28 cellular contexts compared by ENCODE assay signal in genomic region chr1:205547932-205548827, GRCh38. TPM values are rescaled to one million over a fixed set of nuclear protein-coding genes. Genes with fewer than 3 reads are reported as not detected.
A peak's percentile ranks its signal among the peaks of the same experiment; 100 is the strongest.
DNase-seq lines count a peak whose midpoint lies in the region; ATAC-seq and TF ChIP-seq lines count a peak whose summit lies in the region.
"Had no signal": no experiment of that assay in that cellular context is flagged by ENCODE, and none has a peak within 500 bp of the region (broad histone marks: within the 10 kb centered on the region; RNA-seq: fewer than 3 reads in every experiment).

No MANE protein-coding gene starts in this region.

- H3F3A ChIP-seq in neural progenitor cell (ENCODE audit: low read depth), result peaks cover 20% of the 10 kb centered on the region

- H4K20me1 ChIP-seq in neural progenitor cell (ENCODE audit: low read depth), result no peaks in the 10 kb centered on the region

- no peaks in the 10 kb centered on the region for H3K9me3 ChIP-seq in right atrium auricular region
- H3K9me3 ChIP-seq in left ventricle myocardium inferior (replicated peaks), result no peaks in the 10 kb centered on the region
- H3K9me3 ChIP-seq in neural progenitor cell (ENCODE audit: low read depth), result no peaks in the 10 kb centered on the region
- H3K9me3 ChIP-seq in upper lobe of left lung, result no peaks in the 10 kb centered on the region
- H3K9me3 ChIP-seq: A549, BE2C, Caco-2, esophagus muscularis mucosa, gastrocnemius medialis had no signal

- H3K9me3 Mint-ChIP-seq in WTC11, result no peaks in the 10 kb centered on the region
- no peaks in the 10 kb centered on the region for H3K9me3 Mint-ChIP-seq in neural progenitor cell
- H3K9me3 Mint-ChIP-seq: activated naive CD4-positive, alpha-beta T cell treated with anti-CD3 and anti-CD28 coated beads, Interleukin-2, amount 50 U/mL, for 72 hours; effector memory CD8-positive, alpha-beta T cell; stimulated activated naive CD8-positive, alpha-beta T cell treated with anti-CD3 and anti-CD28 coated beads, Interleukin-15, amount 100 ng/mL, for 72 hours had no signal

- H3K4me3 Mint-ChIP-seq in WTC11 (no peak overlapping the region), neural progenitor cell (no peak overlapping the region)
- H3K4me3 Mint-ChIP-seq: activated CD8-positive, alpha-beta T cell treated with anti-CD3 and anti-CD28 coated beads, Interleukin-2, amount 10 ng/mL, durations not matched to agents 7 days and 5 days; effector memory CD8-positive, alpha-beta T cell; naive B cell; stimulated activated naive CD8-positive, alpha-beta T cell treated with anti-CD3 and anti-CD28 coated beads, Interleukin-15, amount 100 ng/mL, for 72 hours had no signal

- WGBS in upper lobe of left lung, 2 donors, result 82% methylated on average over 15 of the region's 15 CpGs

- H3K27ac ChIP-seq in right atrium auricular region, result no peak overlapping the region
- H3K27ac ChIP-seq in left ventricle myocardium inferior (replicated peaks), result no peak overlapping the region
- H3K27ac ChIP-seq in neural progenitor cell, result no peak overlapping the region
- no peak overlapping the region for H3K27ac ChIP-seq in upper lobe of left lung
- H3K27ac ChIP-seq: A549, esophagus muscularis mucosa, gastrocnemius medialis, VCaP had no signal

- H3K4me2 ChIP-seq in neural progenitor cell, result no peak overlapping the region
- H3K4me2 ChIP-seq: A549, smooth muscle cell had no signal

- H3K27me3 ChIP-seq in right atrium auricular region (no peaks in the 10 kb centered on the region), left ventricle myocardium inferior (ENCODE audit: low read depth) (peaks cover 78% of the 10 kb centered on the region), neural progenitor cell (no peaks in the 10 kb centered on the region), upper lobe of left lung (no peaks in the 10 kb centered on the region)
- H3K27me3 ChIP-seq: BE2C had no signal

- H3K9ac ChIP-seq in neural progenitor cell, result no peak overlapping the region

- POLR2A ChIA-PET in WTC11 (lab: Charles Lee), result no interaction called here

- DNase-seq in right atrium auricular region (ENCODE audit: low spot score) (peak; percentile 52), left ventricle myocardium inferior (no peak), WTC11 (ENCODE audit: low spot score) (no peak), neural progenitor cell (ENCODE audit: low spot score) (no peak), upper lobe of left lung (no peak), NCI-H1930 (lab: John Stamatoyannopoulos, UW) (no peak)
- no peak for DNase-seq in stimulated activated naive CD4-positive, alpha-beta T cell (lab: John Stamatoyannopoulos, UW)
- DNase-seq in activated naive CD4-positive, alpha-beta T cell treated with Interleukin-2 at 50 U/mL for 16 hours, result no peak
- DNase-seq: activated CD8-positive, alpha-beta T cell treated with anti-CD3 and anti-CD28 coated beads, Interleukin-2, amount 10 ng/mL, durations not matched to agents 7 days and 5 days; BE2C; Caco-2; cerebellar nuclear complex; effector memory CD8-positive, alpha-beta T cell; gastrocnemius medialis; mammary epithelial cell; naive B cell; NCI-H146; NCI-H748 treated with DMSO at 0.1 percent for 48 hours; Right ventricle myocardium superior; stimulated activated CD4-positive, alpha-beta T cell treated with anti-CD3 and anti-CD28 coated beads, Interleukin-4, amount 100 ng/mL, for 24 hours; trophoblast cell had no signal

- no peak overlapping the region for H3K4me3 ChIP-seq in right atrium auricular region
- no peak overlapping the region for H3K4me3 ChIP-seq in left ventricle myocardium inferior
- H3K4me3 ChIP-seq in neural progenitor cell, result no peak overlapping the region
- H3K4me3 ChIP-seq in upper lobe of left lung, result no peak overlapping the region
- H3K4me3 ChIP-seq: A549, esophagus muscularis mucosa, gastrocnemius medialis, smooth muscle cell had no signal

- H3K36me3 ChIP-seq in right atrium auricular region, result no peaks in the 10 kb centered on the region
- no peaks in the 10 kb centered on the region for H3K36me3 ChIP-seq in left ventricle myocardium inferior
- no peaks in the 10 kb centered on the region for H3K36me3 ChIP-seq in neural progenitor cell
- no peaks in the 10 kb centered on the region for H3K36me3 ChIP-seq in upper lobe of left lung
- H3K36me3 ChIP-seq: BE2C, esophagus muscularis mucosa, gastrocnemius medialis had no signal

- H3K27me3 Mint-ChIP-seq in WTC11 (ENCODE audit: low read depth) (peaks cover 64% of the 10 kb centered on the region), neural progenitor cell (ENCODE audit: insufficient read depth, low read depth) (peaks cover 8% of the 10 kb centered on the region)

- H3K4me1 ChIP-seq in right atrium auricular region, result peaks cover 0 to 14% of the 10 kb centered on the region in 2 donors
- peaks cover 13% of the 10 kb centered on the region for H3K4me1 ChIP-seq in left ventricle myocardium inferior
- H3K4me1 ChIP-seq in neural progenitor cell, result peaks cover 8% of the 10 kb centered on the region
- H3K4me1 ChIP-seq in upper lobe of left lung, result peaks cover 10 to 14% (median 13%) of the 10 kb centered on the region in 4 donors
- H3K4me1 ChIP-seq: BE2C, gastrocnemius medialis had no signal

- H3K27ac Mint-ChIP-seq in WTC11, result no peak overlapping the region
- H3K27ac Mint-ChIP-seq in neural progenitor cell, result no peak overlapping the region
- H3K27ac Mint-ChIP-seq: activated CD8-positive, alpha-beta T cell treated with anti-CD3 and anti-CD28 coated beads, Interleukin-2, amount 10 ng/mL, durations not matched to agents 7 days and 5 days; activated naive CD4-positive, alpha-beta T cell treated with anti-CD3 and anti-CD28 coated beads, Interleukin-2, amount 50 U/mL, for 72 hours; effector memory CD8-positive, alpha-beta T cell; naive B cell; progenitor cell of endocrine pancreas had no signal

- CTCF ChIA-PET in WTC11 (lab: Charles Lee), result interaction anchor here (0.7 to 2.0 kb wide), 8 partner anchors 19 to 110 kb away, joined by 3 to 6 read pairs (median 4); no protein-coding TSS in a partner anchor

- ATAC-seq in WTC11 (peak; percentile 9; the same call in 1 of the 2 replicates), upper lobe of left lung (ENCODE audit: low FRiP score in 2 of 2) (no peak)
- ATAC-seq: A549; activated CD8-positive, alpha-beta T cell treated with anti-CD3 and anti-CD28 coated beads, Interleukin-2, amount 10 ng/mL, durations not matched to agents 7 days and 5 days; activated naive CD4-positive, alpha-beta T cell treated with anti-CD3 and anti-CD28 coated beads, Interleukin-2, amount 50 U/mL, for 72 hours; effector memory CD8-positive, alpha-beta T cell; gastrocnemius medialis; stimulated activated naive CD8-positive, alpha-beta T cell treated with anti-CD3 and anti-CD28 coated beads, Interleukin-15, amount 100 ng/mL, for 72 hours had no signal

- peak overlapping the region; percentile 17 for H2AFZ ChIP-seq in neural progenitor cell (replicated peaks)

- H3K36me3 Mint-ChIP-seq in WTC11 (no peaks in the 10 kb centered on the region), neural progenitor cell (no peaks in the 10 kb centered on the region)
- H3K36me3 Mint-ChIP-seq: activated naive CD4-positive, alpha-beta T cell treated with anti-CD3 and anti-CD28 coated beads, Interleukin-2, amount 50 U/mL, for 72 hours; naive B cell had no signal

- TF ChIP-seq EP300 in upper lobe of left lung (IDR thresholded peaks at IDR 0.05), result no peak

- H3K4me1 Mint-ChIP-seq in WTC11, result peaks cover 12% of the 10 kb centered on the region
- H3K4me1 Mint-ChIP-seq in neural progenitor cell, result peaks cover 20% of the 10 kb centered on the region

- H3K79me2 ChIP-seq in neural progenitor cell (ENCODE audit: low read depth), result no peaks in the 10 kb centered on the region

- intact Hi-C loops in left ventricle myocardium inferior (cut with micrococcal nuclease), result no loop called here

- TF ChIP-seq POLR2A in upper lobe of left lung (IDR thresholded peaks at IDR 0.05), result no peak

- TF ChIP-seq CTCF in right atrium auricular region (IDR thresholded peaks at IDR 0.05) (no peak), left ventricle myocardium inferior (IDR thresholded peaks at IDR 0.05; ENCODE audit: borderline replicate concordance) (no peak), WTC11 (IDR thresholded peaks at IDR 0.05) (no peak), neural progenitor cell (IDR thresholded peaks at IDR 0.05) (no peak), upper lobe of left lung (IDR thresholded peaks at IDR 0.05) (no peak)

TF ChIP-seq in WTC11, 78 proteins besides CTCF, POLR2A, EP300 and RAD21 (continues in another document):
- no peak for TF ChIP-seq TEAD1 (CRISPR knock-in tag; IDR thresholded peaks at IDR 0.05)
- TF ChIP-seq ZNF396 (CRISPR knock-in tag; IDR thresholded peaks at IDR 0.05; ENCODE audit: borderline replicate concordance), result no peak
- no peak for TF ChIP-seq SP1 (CRISPR knock-in tag; conservative IDR thresholded peaks at IDR 0.05)
- TF ChIP-seq ESRRA (CRISPR knock-in tag; IDR thresholded peaks at IDR 0.05; ENCODE audit: borderline replicate concordance), result no peak
- no peak for TF ChIP-seq USF2 (CRISPR knock-in tag; IDR thresholded peaks at IDR 0.05)
- TF ChIP-seq ZNF232 (CRISPR knock-in tag; IDR thresholded peaks at IDR 0.05), result no peak
- TF ChIP-seq FOXK1 (CRISPR knock-in tag; IDR thresholded peaks at IDR 0.05), result no peak
- TF ChIP-seq HMGXB4 (CRISPR knock-in tag; IDR thresholded peaks at IDR 0.05), result no peak

RNA-seq across cellular contexts. Expression of gene CDK18, which starts 43.7 kb away (rescaled TPM):
- total RNA-seq in right atrium auricular region (100 to 1,000 TPM in 1 of 2 donors, 10 to 100 TPM in 1; 85.6 to 116 TPM), left ventricle myocardium inferior (179 TPM), WTC11 (2021) (62.1 to 71.9 TPM (median 64.7 TPM) in 3 replicates), neural progenitor cell (ENCODE audit: low replicate concordance) (14.1 and 25.5 TPM in 2 replicates), upper lobe of left lung (100 to 1,000 TPM in 1 of 6 donors, 10 to 100 TPM in 5; 16.7 to 130 (median 30.4) TPM)
